ENCODE assay signal across 26 cellular contexts in genomic region chr5:14089198-14089597, GRCh38.
"Had no signal": no experiment of that assay in that cellular context is flagged by ENCODE, and none has a peak within 500 bp of the region (broad histone marks: within the 10 kb centered on the region; RNA-seq: fewer than 3 reads in every experiment).

No MANE protein-coding gene starts in this region.

- DNase-seq: naive thymus-derived CD4-positive, alpha-beta T cell; natural killer cell; nucleus accumbens; pancreas; psoas muscle; right cardiac atrium; right lobe of liver; sigmoid colon; small intestine; stimulated activated CD4-positive, alpha-beta T cell treated with anti-CD3 and anti-CD28 coated beads, Interleukin-12 subunit alpha, Interleukin-12 subunit beta, amount 100 ng/mL, for 4 hours; stimulated activated CD4-positive, alpha-beta T cell treated with anti-CD3 and anti-CD28 coated beads, Interleukin-1b, Interleukin-23, amount 100 ng/mL, for 48 hours; stimulated activated CD4-positive, alpha-beta T cell treated with anti-CD3 and anti-CD28 coated beads, Interleukin-4, amount 100 ng/mL, for 1 hour; stimulated activated CD4-positive, alpha-beta T cell treated with anti-CD3 and anti-CD28 coated beads, Interleukin-4, amount 100 ng/mL, for 4 hours; stimulated activated CD8-positive, alpha-beta memory T cell treated with anti-CD3 and anti-CD28 coated beads, Interleukin-4, amount 100 ng/mL, for 48 hours; stimulated activated naive CD4-positive, alpha-beta T cell; stimulated activated naive CD8-positive, alpha-beta T cell treated with anti-CD3 and anti-CD28 coated beads, Interleukin-15, amount 100 ng/mL, for 72 hours; stimulated activated naive CD8-positive, alpha-beta T cell treated with anti-CD3 and anti-CD28 coated beads, Interleukin-15, Interleukin-2, amounts not matched to agents 100 U/mL and 50 U/mL, for 24 hours; substantia nigra; testis; tibial artery; transverse colon; upper lobe of right lung; uterus had no signal

- H3K4me1 ChIP-seq: pancreas, psoas muscle, right lobe of liver, sigmoid colon, suprapubic skin, testis, tibial artery, transverse colon, upper lobe of right lung, uterus had no signal

- H3K27me3 ChIP-seq: pancreas, right lobe of liver, sigmoid colon, suprapubic skin, testis, transverse colon, upper lobe of right lung, uterus had no signal

- H3K9me3 ChIP-seq: neutrophil, pancreas, psoas muscle, right lobe of liver, sigmoid colon, suprapubic skin, testis, transverse colon, upper lobe of right lung, uterus had no signal

- H3K36me3 ChIP-seq: neutrophil, pancreas, right lobe of liver, sigmoid colon, suprapubic skin, tibial artery, transverse colon, upper lobe of right lung, uterus had no signal

- H3K27ac ChIP-seq: neutrophil, pancreas, psoas muscle, right lobe of liver, sigmoid colon, suprapubic skin, testis, tibial artery, transverse colon, upper lobe of right lung, uterus had no signal

- H3K4me3 ChIP-seq: pancreas, psoas muscle, right lobe of liver, sigmoid colon, suprapubic skin, testis, tibial artery, transverse colon, upper lobe of right lung, uterus had no signal

- FAIRE-seq: pancreas, small intestine had no signal

- ATAC-seq: naive thymus-derived CD4-positive, alpha-beta T cell; natural killer cell; pancreas; psoas muscle; right cardiac atrium; right lobe of liver; stimulated activated memory B cell treated with anti-CD40 and anti-IgM and Interleukin-4, amounts not matched to agents 10 μg/mL and 1 μg/mL and 100 μg/mL, for 72 hours; stimulated activated naive CD8-positive, alpha-beta T cell treated with anti-CD3 and anti-CD28 coated beads, Interleukin-15, amount 100 ng/mL, for 72 hours; stimulated activated naive CD8-positive, alpha-beta T cell treated with anti-CD3 and anti-CD28 coated beads, Interleukin-15, Interleukin-2, amounts not matched to agents 100 U/mL and 50 U/mL, for 24 hours; upper lobe of right lung had no signal
